8 cellular contexts compared by ENCODE assay signal in the genomic region with DNA sequence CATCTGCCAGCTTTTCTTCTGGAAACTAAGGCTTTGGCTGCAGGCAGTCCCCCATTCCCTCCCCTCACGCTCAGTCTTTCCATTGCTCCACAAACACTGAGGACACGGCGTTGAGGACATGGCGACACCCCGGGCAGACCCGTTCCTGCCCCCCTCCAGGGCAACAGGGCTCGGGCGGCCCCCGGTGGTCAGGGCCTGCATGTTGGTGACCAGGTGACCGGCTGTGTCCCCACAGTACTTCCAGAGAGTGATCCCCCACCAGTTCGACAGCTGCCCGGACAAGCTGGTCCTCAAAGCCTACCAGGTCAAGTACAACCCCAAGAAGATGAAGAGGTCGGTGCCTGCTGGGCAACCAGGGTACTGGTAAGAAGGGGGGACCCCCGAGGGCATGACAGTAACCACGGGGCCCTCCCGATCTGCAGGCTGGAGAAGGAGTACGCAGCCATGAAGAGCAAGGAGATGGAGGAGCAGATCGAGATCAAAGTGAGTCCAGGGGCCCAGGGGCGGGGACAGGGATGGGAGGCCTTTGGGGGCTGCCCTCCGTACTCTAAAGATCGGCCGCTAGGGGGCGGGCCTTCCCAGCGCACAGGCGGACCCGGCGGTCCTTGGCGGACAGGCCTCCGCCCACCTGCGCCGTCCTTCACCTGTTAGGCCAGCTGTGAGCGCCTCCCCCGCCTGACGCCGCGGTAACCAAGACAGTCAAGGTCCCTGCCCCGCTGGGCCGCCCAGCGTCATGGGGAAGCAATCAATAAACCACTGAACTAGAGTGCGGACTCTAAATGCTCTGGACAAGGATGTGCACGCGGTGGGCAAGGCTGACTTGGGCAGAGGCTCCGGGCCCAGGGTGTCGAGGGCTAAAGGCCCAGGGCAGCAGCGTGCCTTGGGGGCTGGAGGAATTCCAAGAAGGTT. TPM values are rescaled to one million over a fixed set of nuclear protein-coding genes. Genes with fewer than 3 reads are reported as not detected.
DNase-seq lines count a peak whose midpoint lies in the region; ATAC-seq and TF ChIP-seq lines count a peak whose summit lies in the region.

No MANE protein-coding gene starts in this region.

- 0 out of 2 replicates have a peak, but pooled peaks have one; percentile 11 for TF ChIP-seq CTCF in Loucy (conservative IDR thresholded peaks at IDR 0.05; ENCODE audit: low read length)

- no peaks in the 10 kb centered on the region for H3K9me2 ChIP-seq in Loucy (replicated peaks; ENCODE audit: low read depth, low read length)

- H3K36me3 Mint-ChIP-seq in activated naive CD4-positive, alpha-beta T cell treated with anti-CD3 and anti-CD28 coated beads, Interleukin-2, amount 10 ng/mL, durations not matched to agents 7 days and 5 days: no peaks in the 10 kb centered on the region

- ATAC-seq in HG03135 (IDR thresholded peaks at IDR 0.05; ENCODE audit: unreplicated experiment): no peak
- no peak for ATAC-seq in GM21825 (IDR thresholded peaks at IDR 0.05; ENCODE audit: unreplicated experiment)

- H2AFZ ChIP-seq in Loucy (ENCODE audit: low read length): no peak overlapping the region

- H3K4me1 Mint-ChIP-seq in activated naive CD4-positive, alpha-beta T cell treated with anti-CD3 and anti-CD28 coated beads, Interleukin-2, amount 10 ng/mL, durations not matched to agents 7 days and 5 days: peaks cover 4% of the 10 kb centered on the region

- no peaks in the 10 kb centered on the region for H3K79me2 ChIP-seq in Loucy (ENCODE audit: insufficient read depth, low read length)

- no peaks in the 10 kb centered on the region for H3K4me1 ChIP-seq in Loucy (ENCODE audit: insufficient read depth, low read length, poor library complexity, severe bottlenecking)

- no peaks in the 10 kb centered on the region for H3K36me3 ChIP-seq in Loucy (ENCODE audit: insufficient read depth, low read length)

- H3F3A ChIP-seq in Loucy (ENCODE audit: low read depth): no peaks in the 10 kb centered on the region

- no peak overlapping the region for H3K4me3 Mint-ChIP-seq in activated naive CD4-positive, alpha-beta T cell treated with anti-CD3 and anti-CD28 coated beads, Interleukin-2, amount 10 ng/mL, durations not matched to agents 7 days and 5 days

- peaks cover 6% of the 10 kb centered on the region for H3K27me3 Mint-ChIP-seq in activated naive CD4-positive, alpha-beta T cell treated with anti-CD3 and anti-CD28 coated beads, Interleukin-2, amount 10 ng/mL, durations not matched to agents 7 days and 5 days

- DNase-seq in EL: peak; percentile 50
- DNase-seq in SK-N-DZ (ENCODE audit: low spot score): peak; percentile 67
- peak; percentile 80 for DNase-seq in activated naive CD4-positive, alpha-beta T cell treated with anti-CD3 and anti-CD28 coated beads, Interleukin-2, amount 10 ng/mL, durations not matched to agents 7 days and 5 days
- DNase-seq in head of caudate nucleus: peak in 38 of 42 donors; percentile 51 to 89 (median 75)
- peak in 6 of 10 donors; percentile 69 to 96 (median 75) for DNase-seq in posterior cingulate gyrus

- H3K9ac ChIP-seq in Loucy (ENCODE audit: low read depth, low read length, poor library complexity, severe bottlenecking): no peak overlapping the region

- no peaks in the 10 kb centered on the region for H3K27me3 ChIP-seq in Loucy (ENCODE audit: insufficient read depth, low read length, poor library complexity, severe bottlenecking)

- intact Hi-C loops in head of caudate nucleus (cut with DNase I) (no loop called here), posterior cingulate gyrus (cut with DNase I) (loop anchor here (1.0 kb wide), 1 partner anchor 22 kb away; no protein-coding TSS in a partner anchor)

- no peaks in the 10 kb centered on the region for H3K9me3 Mint-ChIP-seq in activated naive CD4-positive, alpha-beta T cell treated with anti-CD3 and anti-CD28 coated beads, Interleukin-2, amount 10 ng/mL, durations not matched to agents 7 days and 5 days

- no peaks in the 10 kb centered on the region for H3K9me3 ChIP-seq in Loucy (ENCODE audit: insufficient read depth, low read depth, low read length)

- H3K4me3 ChIP-seq in Loucy (ENCODE audit: low read length, poor library complexity, severe bottlenecking): no peak overlapping the region

- H3K27ac Mint-ChIP-seq in activated naive CD4-positive, alpha-beta T cell treated with anti-CD3 and anti-CD28 coated beads, Interleukin-2, amount 10 ng/mL, durations not matched to agents 7 days and 5 days: no peak overlapping the region

- no peaks in the 10 kb centered on the region for H4K20me1 ChIP-seq in Loucy (ENCODE audit: insufficient read depth, low read length, poor library complexity, severe bottlenecking)

- CTCF ChIA-PET in activated naive CD4-positive, alpha-beta T cell treated with anti-CD3 and anti-CD28 coated beads, Interleukin-2, amount 10 ng/mL, durations not matched to agents 7 days and 5 days (lab: Charles Lee): interaction anchor here (0.6 to 1.8 kb wide), 11 partner anchors 8 to 301 kb away, joined by 3 to 7 read pairs (median 4); a partner anchor contains a TSS

- H3K4me2 ChIP-seq in Loucy (ENCODE audit: low read depth, low read length, poor library complexity, severe bottlenecking): no peak overlapping the region

RNA-seq across cellular contexts. Expression of a gene that starts 21.1 kb away (rescaled TPM):
- 1.3 and 2.0 TPM in 2 replicates for polyA plus RNA-seq in SK-N-DZ (2014; cell fraction: cytosol; rRNA removed)
- polyA plus RNA-seq in SK-N-DZ (2014; cell fraction: nucleus; rRNA removed): 1.9 and 6.1 TPM in 2 replicates

RNA-seq across cellular contexts. Expression of a gene that starts 23.1 kb away (rescaled TPM):
- 6.2 and 6.3 TPM in 2 replicates for polyA plus RNA-seq in SK-N-DZ (2014; cell fraction: cytosol; rRNA removed)
- 9.5 and 13.8 TPM in 2 replicates for polyA plus RNA-seq in SK-N-DZ (2014; cell fraction: nucleus; rRNA removed)

RNA-seq across cellular contexts. Expression of a gene that starts 35.2 kb away (rescaled TPM):
- polyA plus RNA-seq in SK-N-DZ (2014; cell fraction: cytosol; rRNA removed): 0.61 and 1.1 TPM in 2 replicates
- 0.18 and 0.23 TPM in 2 replicates for polyA plus RNA-seq in SK-N-DZ (2014; cell fraction: nucleus; rRNA removed)

RNA-seq across cellular contexts. Expression of a gene that starts 50.6 kb away (rescaled TPM):
- 20.8 and 28.7 TPM in 2 replicates for polyA plus RNA-seq in SK-N-DZ (2014; cell fraction: cytosol; rRNA removed)
- 35.1 and 44.5 TPM in 2 replicates for polyA plus RNA-seq in SK-N-DZ (2014; cell fraction: nucleus; rRNA removed)
